Comparison of ENCODE assay signal across 10 cellular contexts in the genomic region with DNA sequence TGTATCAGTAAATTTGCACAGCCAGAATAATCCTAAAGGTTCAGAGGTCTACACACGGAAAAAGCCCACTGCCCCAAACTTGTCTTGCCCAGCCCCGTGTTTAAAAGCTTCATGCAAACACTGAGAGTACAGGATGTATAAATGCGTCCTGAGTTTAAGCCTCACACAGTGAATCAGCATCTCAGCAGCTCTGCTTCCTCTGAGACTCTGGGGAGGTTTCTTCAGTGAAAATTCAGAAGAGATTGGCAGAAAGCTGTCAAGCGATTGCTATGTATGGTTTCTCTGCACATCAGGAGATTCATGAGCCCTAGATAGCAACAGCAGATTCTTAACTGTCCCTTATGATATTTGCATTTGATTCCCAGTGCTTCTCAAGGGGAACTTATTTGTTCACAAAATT. TPM values are rescaled to one million over a fixed set of nuclear protein-coding genes. Genes with fewer than 3 reads are reported as not detected.
DNase-seq lines count a peak whose midpoint lies in the region; ATAC-seq and TF ChIP-seq lines count a peak whose summit lies in the region.
"Had no signal": no experiment of that assay in that cellular context is flagged by ENCODE, and none has a peak within 500 bp of the region (broad histone marks: within the 10 kb centered on the region; RNA-seq: fewer than 3 reads in every experiment).

No MANE protein-coding gene starts in this region.

- peak; percentile 39 to 47 for ATAC-seq in naive thymus-derived CD8-positive, alpha-beta T cell
- ATAC-seq in HG02884 (IDR thresholded peaks at IDR 0.05; ENCODE audit: unreplicated experiment): no peak

- peak; percentile 10 for DNase-seq in EL
- DNase-seq in NCI-H226: peak; percentile 73
- DNase-seq in chondrocyte (ENCODE audit: low spot score): no peak
- DNase-seq in naive thymus-derived CD8-positive, alpha-beta T cell: peak in 3 of 10 donors; percentile 20 to 34 (median 32)
- no peak for DNase-seq in AG20443 (ENCODE audit: low spot score)
- no peak for DNase-seq in superior temporal gyrus (ENCODE audit: extremely low spot score)
- no peak for DNase-seq in OCI-M2 (lab: John Stamatoyannopoulos, UW; ENCODE audit: unreplicated experiment)
- DNase-seq: immature natural killer cell, SW 1271 had no signal

- TF ChIP-seq CTCF in chondrocyte (IDR thresholded peaks at IDR 0.05): no peak

- peak overlapping the region; percentile 89 for H3K27ac Mint-ChIP-seq in chondrocyte (ENCODE audit: unreplicated experiment)
- H3K27ac Mint-ChIP-seq in naive thymus-derived CD8-positive, alpha-beta T cell: peak overlapping the region in 2 of 10 donors; percentile 50 to 80
- H3K27ac Mint-ChIP-seq: immature natural killer cell had no signal

- H3K9me3 Mint-ChIP-seq in chondrocyte (ENCODE audit: low read depth): no peaks in the 10 kb centered on the region
- H3K9me3 Mint-ChIP-seq in naive thymus-derived CD8-positive, alpha-beta T cell: no peaks in the 10 kb centered on the region
- H3K9me3 Mint-ChIP-seq: immature natural killer cell had no signal

- H3K27me3 Mint-ChIP-seq in chondrocyte (ENCODE audit: low read depth): no peaks in the 10 kb centered on the region
- peaks cover 0 to 20% (median 7%) of the 10 kb centered on the region in 5 donors for H3K27me3 Mint-ChIP-seq in naive thymus-derived CD8-positive, alpha-beta T cell

- peaks cover 65% of the 10 kb centered on the region for H3K4me1 Mint-ChIP-seq in chondrocyte (ENCODE audit: low read depth)
- peaks cover 25 to 55% (median 49%) of the 10 kb centered on the region in 4 donors for H3K4me1 Mint-ChIP-seq in naive thymus-derived CD8-positive, alpha-beta T cell

- peaks cover 3% of the 10 kb centered on the region for H3K36me3 Mint-ChIP-seq in chondrocyte (ENCODE audit: low read depth)
- H3K36me3 Mint-ChIP-seq in naive thymus-derived CD8-positive, alpha-beta T cell: no peaks in the 10 kb centered on the region
- H3K36me3 Mint-ChIP-seq: immature natural killer cell had no signal

- POLR2A ChIA-PET in naive thymus-derived CD8-positive, alpha-beta T cell (lab: Charles Lee): no interaction called here

- H3K4me3 Mint-ChIP-seq in chondrocyte (ENCODE audit: unreplicated experiment): peak overlapping the region; percentile 8
- H3K4me3 Mint-ChIP-seq in naive thymus-derived CD8-positive, alpha-beta T cell: peak overlapping the region in 8 of 10 donors; percentile 6 to 64 (median 32)
- H3K4me3 Mint-ChIP-seq: immature natural killer cell had no signal

RNA-seq across cellular contexts. Expression of a gene that starts 27.1 kb away (rescaled TPM):
- total RNA-seq in chondrocyte: 17.0 to 50.4 TPM (median 19.9 TPM) in 3 replicates
- total RNA-seq in naive thymus-derived CD8-positive, alpha-beta T cell: 1 to 10 TPM in 1 of 2 experiments, under 1 TPM in 1; 0.88 to 2.0 TPM
- polyA plus RNA-seq in naive thymus-derived CD8-positive, alpha-beta T cell: under 1 TPM; 0.12 to 0.81 (median 0.49) TPM

Comparison
In these comparisons a context has a peak if more than half of its experiments do, and no peak if none do; other contexts are left out.
1. DNase-seq: peak in EL (single experiment) and NCI-H226 (single experiment); none in chondrocyte (single experiment), AG20443 (single experiment), superior temporal gyrus (single experiment) and OCI-M2 (single experiment).